8 cellular contexts compared by ENCODE assay signal in the genomic region with DNA sequence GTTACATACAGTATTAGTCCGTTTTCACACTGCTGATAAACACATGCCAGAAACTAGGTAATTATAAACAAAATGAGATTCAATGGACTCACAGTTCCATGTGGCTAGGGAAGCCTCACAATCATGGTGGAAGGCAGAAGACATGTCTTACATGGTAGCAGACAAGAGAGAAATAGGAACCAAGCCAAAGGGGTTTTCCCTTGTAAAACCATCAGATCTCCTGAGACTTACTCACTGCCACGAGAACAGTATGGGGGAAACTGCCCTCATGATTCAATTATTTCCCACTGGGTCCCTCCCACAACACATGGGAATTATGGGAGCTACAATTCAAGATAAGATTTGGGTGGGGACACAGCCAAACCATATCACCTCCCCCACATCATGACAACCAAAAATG. TPM values are rescaled to one million over a fixed set of nuclear protein-coding genes. Genes with fewer than 3 reads are reported as not detected.
A peak's percentile ranks its signal among the peaks of the same experiment; 100 is the strongest.
DNase-seq lines count a peak whose midpoint lies in the region; ATAC-seq and TF ChIP-seq lines count a peak whose summit lies in the region.
"Not testable (repeated sequence)": the region's sequence is repeated elsewhere in the genome, so short reads cannot be mapped to it uniquely, and the experiment has no call there.

No MANE protein-coding gene starts in this region.

- peaks cover 76% of the 10 kb centered on the region for H3K4me1 Mint-ChIP-seq in activated T-helper 1 cell treated with anti-CD3 and anti-CD28 coated beads, Interleukin-12 subunit alpha, Interleukin-12 subunit beta, Interleukin-2, Interleukin-4 antibody, amounts not matched to agents 30 ng/mL and 10 ng/mL and 1 ng/mL, durations not matched to agents 14 hours and 24 hours and 36 hours (ENCODE audit: low read depth)
- H3K4me1 Mint-ChIP-seq in memory B cell, result peaks cover 40% of the 10 kb centered on the region

- peak overlapping the region; percentile 35 for H3K27ac Mint-ChIP-seq in activated T-helper 1 cell treated with anti-CD3 and anti-CD28 coated beads, Interleukin-12 subunit alpha, Interleukin-12 subunit beta, Interleukin-2, Interleukin-4 antibody, amounts not matched to agents 30 ng/mL and 10 ng/mL and 1 ng/mL, durations not matched to agents 14 hours and 24 hours and 36 hours
- peak overlapping the region; percentile 62 for H3K27ac Mint-ChIP-seq in memory B cell

- peaks cover 22% of the 10 kb centered on the region for H3K36me3 Mint-ChIP-seq in activated T-helper 1 cell treated with anti-CD3 and anti-CD28 coated beads, Interleukin-12 subunit alpha, Interleukin-12 subunit beta, Interleukin-2, Interleukin-4 antibody, amounts not matched to agents 30 ng/mL and 10 ng/mL and 1 ng/mL, durations not matched to agents 14 hours and 24 hours and 36 hours (ENCODE audit: low read depth)
- H3K36me3 Mint-ChIP-seq in memory B cell, result peaks cover 12% of the 10 kb centered on the region

- not testable (repeated sequence) for H3K27me3 Mint-ChIP-seq in activated T-helper 1 cell treated with anti-CD3 and anti-CD28 coated beads, Interleukin-12 subunit alpha, Interleukin-12 subunit beta, Interleukin-2, Interleukin-4 antibody, amounts not matched to agents 30 ng/mL and 10 ng/mL and 1 ng/mL, durations not matched to agents 14 hours and 24 hours and 36 hours (ENCODE audit: insufficient read depth); memory B cell

- in situ Hi-C loops in ACHN (cut with HindIII; ENCODE audit: low pct_ligation_motif_present, low pct_unique_long_range_greater_than_20kb, low sequenced_read_pairs), result not testable (repeated sequence)

- peaks cover 16% of the 10 kb centered on the region for H3K9me3 Mint-ChIP-seq in activated T-helper 1 cell treated with anti-CD3 and anti-CD28 coated beads, Interleukin-12 subunit alpha, Interleukin-12 subunit beta, Interleukin-2, Interleukin-4 antibody, amounts not matched to agents 30 ng/mL and 10 ng/mL and 1 ng/mL, durations not matched to agents 14 hours and 24 hours and 36 hours
- H3K9me3 Mint-ChIP-seq in memory B cell, result not testable (repeated sequence)

- ATAC-seq in GM18861 (IDR thresholded peaks at IDR 0.05; ENCODE audit: unreplicated experiment) (peak; percentile 37), GM21786 (IDR thresholded peaks at IDR 0.05; ENCODE audit: unreplicated experiment) (peak; percentile 34), HG03280 (IDR thresholded peaks at IDR 0.05; ENCODE audit: unreplicated experiment) (peak; percentile 32), memory B cell (ENCODE audit: low read depth) (peak; percentile 86)

- H3K4me3 Mint-ChIP-seq in activated T-helper 1 cell treated with anti-CD3 and anti-CD28 coated beads, Interleukin-12 subunit alpha, Interleukin-12 subunit beta, Interleukin-2, Interleukin-4 antibody, amounts not matched to agents 30 ng/mL and 10 ng/mL and 1 ng/mL, durations not matched to agents 14 hours and 24 hours and 36 hours, result not testable (repeated sequence)
- peak overlapping the region; percentile 21 for H3K4me3 Mint-ChIP-seq in memory B cell

- intact Hi-C loops in activated T-helper 1 cell treated with anti-CD3 and anti-CD28 coated beads, Interleukin-12 subunit alpha, Interleukin-12 subunit beta, Interleukin-2, Interleukin-4 antibody, amounts not matched to agents 30 ng/mL and 10 ng/mL and 1 ng/mL, durations not matched to agents 14 hours and 24 hours and 36 hours (cut with micrococcal nuclease), result not testable (repeated sequence)

- peak; percentile 10 for DNase-seq in ACHN
- peak; percentile 47 for DNase-seq in RPMI7951 (ENCODE audit: low read depth)
- DNase-seq in activated T-helper 1 cell treated with anti-CD3 and anti-CD28 coated beads, Interleukin-12 subunit alpha, Interleukin-12 subunit beta, Interleukin-2, Interleukin-4 antibody, amounts not matched to agents 30 ng/mL and 10 ng/mL and 1 ng/mL, durations not matched to agents 14 hours and 24 hours and 36 hours (ENCODE audit: low spot score), result not testable (repeated sequence)
- DNase-seq in cardiac fibroblast (ENCODE audit: low read depth in 2 of 2), result peak; percentile 45 to 90
- peak in 1 of 2 donors; percentile 23 for DNase-seq in memory B cell (ENCODE audit: low spot score in 2 of 2)

- not testable (repeated sequence) for H3K4me3 ChIP-seq in cardiac fibroblast (replicated peaks in 1 of 2; ENCODE audit: low read depth in 2 of 2, low read length in 2 of 2)

- not testable (repeated sequence) for TF ChIP-seq CTCF in cardiac fibroblast (IDR thresholded peaks at IDR 0.05; ENCODE audit: low read depth, low read length)

RNA-seq across cellular contexts. Expression of gene WDFY1, which starts 5.7 kb away (rescaled TPM):
- total RNA-seq in RPMI7951 (2014; rRNA removed; shearing (Covaris generic)), result 39.1 and 45.7 TPM in 2 replicates
- total RNA-seq in activated T-helper 1 cell treated with anti-CD3 and anti-CD28 coated beads, Interleukin-12 subunit alpha, Interleukin-12 subunit beta, Interleukin-2, Interleukin-4 antibody, amounts not matched to agents 30 ng/mL and 10 ng/mL and 1 ng/mL, durations not matched to agents 14 hours and 24 hours and 36 hours, result 17.9 and 21.8 TPM in 2 replicates

RNA-seq across cellular contexts. Expression of gene MRPL44, which starts 17.8 kb away (rescaled TPM):
- 40.9 and 43.6 TPM in 2 replicates for total RNA-seq in RPMI7951 (2014; rRNA removed; shearing (Covaris generic))
- total RNA-seq in activated T-helper 1 cell treated with anti-CD3 and anti-CD28 coated beads, Interleukin-12 subunit alpha, Interleukin-12 subunit beta, Interleukin-2, Interleukin-4 antibody, amounts not matched to agents 30 ng/mL and 10 ng/mL and 1 ng/mL, durations not matched to agents 14 hours and 24 hours and 36 hours, result 32.7 and 35.0 TPM in 2 replicates

Comparison
In these comparisons a context has a peak if more than half of its experiments do, and no peak if none do; other contexts are left out.
1. ATAC-seq: peak in every context shown above with its lines; median percentile 86 in memory B cell; 37 in GM18861; 34 in GM21786; 32 in HG03280.